ENCODE assay signal across 7 cellular contexts in genomic region chr7:115292381-115292780, GRCh38.
"Had no signal": no experiment of that assay in that cellular context is flagged by ENCODE, and none has a peak within 500 bp of the region (broad histone marks: within the 10 kb centered on the region; RNA-seq: fewer than 3 reads in every experiment).

No MANE protein-coding gene starts in this region.

- H3K4me3 ChIP-seq: HAP-1 had no signal

- FAIRE-seq: HTR-8/SVneo had no signal

- H3K4me1 ChIP-seq: HAP-1 had no signal

- H3K9me3 ChIP-seq: HAP-1 had no signal

- H3K36me3 ChIP-seq: HAP-1 had no signal

- ATAC-seq: HCT116 had no signal

- DNase-seq: GOT3, H7, HFFc6, KG1 had no signal
